ENCODE assay signal across 26 cellular contexts in genomic region chr3:116483135-116483534, GRCh38.
"Had no signal": no experiment of that assay in that cellular context is flagged by ENCODE, and none has a peak within 500 bp of the region (broad histone marks: within the 10 kb centered on the region; RNA-seq: fewer than 3 reads in every experiment).

No MANE protein-coding gene starts in this region.

- ATAC-seq: activated naive CD4-positive, alpha-beta T cell treated with anti-CD3 and anti-CD28 coated beads, Interleukin-2, amount 50 U/mL, for 72 hours; activated T-cell treated with anti-CD3 and anti-CD28 coated beads, Interleukin-2, amount 50 U/mL, for 4 hours had no signal

- DNase-seq: activated B cell treated with CpG ODN at 0.5 μM for 24 hours; activated CD4-positive, alpha-beta memory T cell treated with anti-CD3 and anti-CD28 coated beads for 36 hours; activated CD4-positive, alpha-beta T cell treated with anti-CD3 and anti-CD28 coated beads for 4 hours; activated CD4-positive, alpha-beta T cell treated with anti-CD3 and anti-CD28 coated beads, Interleukin-2, amount 50 U/mL, for 1 hour; activated CD4-positive, CD25-positive, alpha-beta regulatory T cell treated with anti-CD3 and anti-CD28 coated beads, Interleukin-2, amount 50 U/mL, for 72 hours; activated CD8-positive, alpha-beta memory T cell treated with anti-CD3 and anti-CD28 coated beads, Interleukin-2, amount 50 U/mL, for 4 hours; activated gamma-delta T cell treated with Interleukin-2 at 50 U/mL for 16 hours; activated naive CD4-positive, alpha-beta T cell treated with anti-CD3 and anti-CD28 coated beads for 36 hours; activated T-cell treated with anti-CD3 and anti-CD28 coated beads for 4 hours; activated T-cell treated with anti-CD3 and anti-CD28 coated beads, Interleukin-2, amount 50 U/mL, for 4 hours; anterior cingulate cortex; caudate nucleus; cerebellar nuclear complex; cortex of kidney; NCI-H1436 treated with DMSO at 0.1 percent for 48 hours; NCI-H1694 treated with DMSO at 0.1 percent for 48 hours; NCI-H2081; NCI-H2171 treated with DMSO at 0.1 percent for 48 hours; NCI-H510A; PC-9; Right ventricle myocardium superior; SW 1271; T-helper 1 cell; T-helper 2 cell; T-helper 9 cell had no signal
